Comparison of ENCODE assay signal across 23 cellular contexts in genomic region chr1:22502167-22502566, GRCh38. TPM values are rescaled to one million over a fixed set of nuclear protein-coding genes. Genes with fewer than 3 reads are reported as not detected.
DNase-seq lines count a peak whose midpoint lies in the region; ATAC-seq and TF ChIP-seq lines count a peak whose summit lies in the region.
"Had no signal": no experiment of that assay in that cellular context is flagged by ENCODE, and none has a peak within 500 bp of the region (broad histone marks: within the 10 kb centered on the region; RNA-seq: fewer than 3 reads in every experiment).

No MANE protein-coding gene starts in this region.

- H3F3A ChIP-seq in neural progenitor cell (ENCODE audit: low read depth) = no peaks in the 10 kb centered on the region

- CTCF ChIA-PET in HEK293 (lab: Yijun Ruan, JAX) = interaction anchor here (1.8 kb wide), 1 partner anchor 14 kb away, joined by 7 read pairs; no protein-coding TSS in a partner anchor

- DNase-seq in RPMI8226 = peak; percentile 46
- DNase-seq in fibroblast of peridontal ligament (ENCODE audit: extremely low read depth) = peak; percentile 22
- DNase-seq in neural progenitor cell (ENCODE audit: low spot score) = no peak
- no peak for DNase-seq in activated CD4-positive, CD25-positive, alpha-beta regulatory T cell treated with anti-CD3 and anti-CD28 coated beads, Interleukin-2, amount 50 U/mL, for 72 hours
- no peak for DNase-seq in substantia nigra (lab: John Stamatoyannopoulos, UW)
- no peak for DNase-seq in gastrocnemius medialis
- DNase-seq: 8988T; C1 segment of cervical spinal cord; CD4-positive, CD25-positive, alpha-beta regulatory T cell; CD8-positive, alpha-beta memory T cell; COR-L47; DMS 273 treated with DMSO at 0.1 percent for 48 hours; DMS53; DND-41; EL; GM23248; HCEC 1CT; HFFc6; IMR-90 had no signal

- ATAC-seq in gastrocnemius medialis (no peak), HG03108 (IDR thresholded peaks at IDR 0.05; ENCODE audit: unreplicated experiment) (no peak)
- ATAC-seq: GM12878 had no signal

- POLR2A ChIA-PET in HEK293 (lab: Yijun Ruan, JAX) = no interaction called here

- H3K4me1 Mint-ChIP-seq in neural progenitor cell = peaks cover 20% of the 10 kb centered on the region
- H3K4me1 Mint-ChIP-seq: B cell had no signal

- TF ChIP-seq CTCF in HEK293 (tag by site-specific recombination; IDR thresholded peaks at IDR 0.05) = no peak
- no peak for TF ChIP-seq CTCF in neural progenitor cell (IDR thresholded peaks at IDR 0.05)
- TF ChIP-seq CTCF in gastrocnemius medialis (IDR thresholded peaks at IDR 0.05 in 4 of 5, conservative IDR thresholded peaks at IDR 0.05 in 1 of 5) = no peak

- H3K27me3 Mint-ChIP-seq in neural progenitor cell (ENCODE audit: insufficient read depth, low read depth) = no peaks in the 10 kb centered on the region
- H3K27me3 Mint-ChIP-seq: B cell; CD4-positive, CD25-positive, alpha-beta regulatory T cell; CD8-positive, alpha-beta memory T cell had no signal

- H3K9me3 Mint-ChIP-seq in neural progenitor cell = no peaks in the 10 kb centered on the region
- H3K9me3 Mint-ChIP-seq: CD4-positive, CD25-positive, alpha-beta regulatory T cell; CD8-positive, alpha-beta memory T cell; HFFc6 had no signal

- H3K27ac ChIP-seq in HEK293 (ENCODE audit: extremely low read depth, low read depth, low read length) (no peak overlapping the region), neural progenitor cell (no peak overlapping the region), substantia nigra (ENCODE audit: low read depth, low read length, poor library complexity, severe bottlenecking) (no peak overlapping the region), gastrocnemius medialis (no peak overlapping the region)
- H3K27ac ChIP-seq: GM23248 had no signal

- H3K4me3 Mint-ChIP-seq in neural progenitor cell = no peak overlapping the region
- H3K4me3 Mint-ChIP-seq: B cell; CD4-positive, CD25-positive, alpha-beta regulatory T cell; CD8-positive, alpha-beta memory T cell; HFFc6 had no signal

- intact Hi-C loops in gastrocnemius medialis (cut with DNase I; ENCODE audit: low total_unique reads) = no loop called here

- H3K4me2 ChIP-seq in neural progenitor cell = no peak overlapping the region

- H3K4me1 ChIP-seq in HEK293 (ENCODE audit: control insufficient read depth, insufficient read depth, low read length) (peaks cover 10% of the 10 kb centered on the region), neural progenitor cell (no peaks in the 10 kb centered on the region), gastrocnemius medialis (peaks cover 19 to 25% of the 10 kb centered on the region in 2 donors)

- H3K36me3 ChIP-seq in HEK293 (ENCODE audit: control insufficient read depth in 2 of 2, insufficient read depth in 1 of 2, low read length in 2 of 2) (peaks cover 0 to 15% of the 10 kb centered on the region in 2 experiments; a peak in 1 of 3 replicates), neural progenitor cell (no peaks in the 10 kb centered on the region), gastrocnemius medialis (peaks cover 0 to 14% of the 10 kb centered on the region in 2 donors)

- no peak overlapping the region for H2AFZ ChIP-seq in neural progenitor cell (replicated peaks)
- H2AFZ ChIP-seq: GM23248 had no signal

- H3K36me3 Mint-ChIP-seq in neural progenitor cell = peaks cover 6% of the 10 kb centered on the region

- no peaks in the 10 kb centered on the region for H4K20me1 ChIP-seq in neural progenitor cell (ENCODE audit: low read depth)

- no peaks in the 10 kb centered on the region for H3K9me3 ChIP-seq in HEK293 (ENCODE audit: control insufficient read depth, insufficient read depth, low read depth, low read length)
- H3K9me3 ChIP-seq in neural progenitor cell (ENCODE audit: low read depth) = no peaks in the 10 kb centered on the region
- H3K9me3 ChIP-seq in gastrocnemius medialis = no peaks in the 10 kb centered on the region

- peak overlapping the region; percentile 11 for H3K9ac ChIP-seq in neural progenitor cell
- H3K9ac ChIP-seq: GM23248 had no signal

- no peaks in the 10 kb centered on the region for H3K79me2 ChIP-seq in neural progenitor cell (ENCODE audit: low read depth)

- TF ChIP-seq POLR2A in gastrocnemius medialis (IDR thresholded peaks at IDR 0.05) = no peak

- in situ Hi-C loops in gastrocnemius medialis (cut with MboI; ENCODE audit: low sequenced_read_pairs in 4 of 4) = no loop called here

- H3K27me3 ChIP-seq in neural progenitor cell = no peaks in the 10 kb centered on the region
- H3K27me3 ChIP-seq in gastrocnemius medialis = no peaks in the 10 kb centered on the region

- no peak overlapping the region for H3K4me3 ChIP-seq in HEK293 (ENCODE audit: low read depth, low read length)
- no peak overlapping the region for H3K4me3 ChIP-seq in neural progenitor cell
- no peak overlapping the region for H3K4me3 ChIP-seq in gastrocnemius medialis
- H3K4me3 ChIP-seq: GM12878, GM23248 had no signal

- H3K27ac Mint-ChIP-seq in neural progenitor cell = no peak overlapping the region
- H3K27ac Mint-ChIP-seq: B cell, HFFc6 had no signal

TF ChIP-seq in HEK293, 187 proteins besides CTCF, POLR2A, EP300 and RAD21:
- TF ChIP-seq ZNF114 (tag by site-specific recombination; IDR thresholded peaks at IDR 0.05) (no peak), ZBTB11 (tag by site-specific recombination; conservative IDR thresholded peaks at IDR 0.05; ENCODE audit: low read depth) (no peak), ZNF449 (tag by site-specific recombination; IDR thresholded peaks at IDR 0.05) (no peak), GLIS1 (tag by site-specific recombination; IDR thresholded peaks at IDR 0.05) (peak; percentile 66), ZNF184 (tag by site-specific recombination; IDR thresholded peaks at IDR 0.05) (no peak), ZBTB21 (tag by site-specific recombination; IDR thresholded peaks at IDR 0.05) (no peak), MYNN (tag by site-specific recombination; IDR thresholded peaks at IDR 0.05; ENCODE audit: borderline replicate concordance) (no peak), ZNF48 (tag by site-specific recombination; IDR thresholded peaks at IDR 0.05) (no peak), ZNF626 (tag by site-specific recombination; IDR thresholded peaks at IDR 0.05) (no peak), ZNF354C (tag by site-specific recombination; IDR thresholded peaks at IDR 0.05; ENCODE audit: borderline replicate concordance, low read depth) (no peak), ZNF701 (tag by site-specific recombination; IDR thresholded peaks at IDR 0.05) (no peak), PRDM4 (tag by site-specific recombination; IDR thresholded peaks at IDR 0.05) (peak; percentile 99)

RNA-seq across cellular contexts. Expression of gene ZBTB40, which starts 50.5 kb away (rescaled TPM):
- 14.9 and 15.7 TPM in 2 replicates for total RNA-seq in neural progenitor cell (ENCODE audit: low replicate concordance)
- 10 to 100 TPM; 12.0 to 17.3 (median 12.5) TPM for total RNA-seq in gastrocnemius medialis

Comparison
In these comparisons a context has a peak if more than half of its experiments do, and no peak if none do; other contexts are left out.
1. DNase-seq: peak in RPMI8226 (single experiment) and fibroblast of peridontal ligament (single experiment); none in neural progenitor cell (single experiment), activated CD4-positive, CD25-positive, alpha-beta regulatory T cell treated with anti-CD3 and anti-CD28 coated beads, Interleukin-2, amount 50 U/mL, for 72 hours (single experiment), substantia nigra (0 of 49) and gastrocnemius medialis (0 of 2).